ENCODE assay signal across 11 cellular contexts in genomic region chr16:10879681-10880589, GRCh38. TPM values are rescaled to one million over a fixed set of nuclear protein-coding genes. Genes with fewer than 3 reads are reported as not detected.
DNase-seq lines count a peak whose midpoint lies in the region; ATAC-seq and TF ChIP-seq lines count a peak whose summit lies in the region.
"Had no signal": no experiment of that assay in that cellular context is flagged by ENCODE, and none has a peak within 500 bp of the region (broad histone marks: within the 10 kb centered on the region; RNA-seq: fewer than 3 reads in every experiment).

No MANE protein-coding gene starts in this region.

- peak overlapping the region; percentile 67 to 94 (median 90) for H3K4me3 ChIP-seq in BLaER1 treated with 17β-estradiol and CSF1 and Interleukin-3, amounts not matched to agents 10 nM and 100 nM
- H3K4me3 ChIP-seq in GM23248 (0 out of 2 replicates have a peak overlapping the region, but pooled peaks have one; percentile 73), colonic mucosa (peak overlapping the region; percentile 70)

- no peaks in the 10 kb centered on the region for H3K9me3 Mint-ChIP-seq in natural killer cell
- H3K9me3 Mint-ChIP-seq: endodermal cell, nephron had no signal

- TF ChIP-seq CTCF in colonic mucosa (IDR thresholded peaks at IDR 0.05) (no peak), natural killer cell (IDR thresholded peaks at IDR 0.05) (no peak)

- intact Hi-C loops in colonic mucosa (cut with DNase I) = no loop called here
- intact Hi-C loops in natural killer cell (cut with micrococcal nuclease) = loop anchor here (5.0 to 10.0 kb wide), 2 partner anchors 113 to 355 kb away; no protein-coding TSS in a partner anchor

- peak overlapping the region; percentile 97 for H3K4me3 Mint-ChIP-seq in natural killer cell
- H3K4me3 Mint-ChIP-seq: nephron had no signal

- H3K79me2 ChIP-seq in GM23248 (ENCODE audit: insufficient read depth) = no peaks in the 10 kb centered on the region

- H3K36me3 Mint-ChIP-seq in natural killer cell = no peaks in the 10 kb centered on the region

- 66 to 72% methylated on average over 21 of the region's 21 CpGs for WGBS in GM23248 (ENCODE audit: low coverage in 1 of 2, low lambda C conversion rate in 2 of 2, missing lambda C conversion rate in 2 of 2), 2 experiments

- ATAC-seq in natural killer cell (no peak), HG03025 (IDR thresholded peaks at IDR 0.05; ENCODE audit: low FRiP score, unreplicated experiment) (no peak)

- DNase-seq in GM23248 = no peak
- no peak for DNase-seq in colonic mucosa
- DNase-seq in natural killer cell = no peak
- no peak for DNase-seq in activated gamma-delta T cell (lab: John Stamatoyannopoulos, UW)
- no peak for DNase-seq in HuH-7 (ENCODE audit: low spot score)
- DNase-seq in NCI-H1092 (lab: John Stamatoyannopoulos, UW) = no peak

- no peaks in the 10 kb centered on the region for H3K27me3 Mint-ChIP-seq in natural killer cell (ENCODE audit: low read depth in 2 of 2)

- peaks cover 57 to 62% of the 10 kb centered on the region in 2 donors for H3K4me1 Mint-ChIP-seq in natural killer cell
- H3K4me1 Mint-ChIP-seq: endodermal cell, nephron had no signal

- H3K9ac ChIP-seq in BLaER1 treated with 17β-estradiol and CSF1 and Interleukin-3, amounts not matched to agents 10 nM and 100 nM = peak overlapping the region; percentile 71 to 90 (median 86)
- H3K9ac ChIP-seq in GM23248 (no peak overlapping the region), colonic mucosa (ENCODE audit: low read depth in 2 of 2, low read length in 2 of 2) (peak overlapping the region in 1 of 2 donors; percentile 46)

- peak overlapping the region; percentile 3 to 88 (median 81); a peak in 21 of 22 replicates for H3K27ac ChIP-seq in BLaER1 treated with 17β-estradiol and CSF1 and Interleukin-3, amounts not matched to agents 10 nM and 100 nM
- H3K27ac ChIP-seq in GM23248 = no peak overlapping the region
- H3K27ac ChIP-seq in colonic mucosa = peak overlapping the region; percentile 58

- H4K20me1 ChIP-seq in BLaER1 treated with 17β-estradiol and CSF1 and Interleukin-3, amounts not matched to agents 10 nM and 100 nM = peaks cover 3 to 38% (median 22%) of the 10 kb centered on the region in 11 experiments; a peak in 13 of 22 replicates
- H4K20me1 ChIP-seq in GM23248 (ENCODE audit: insufficient read depth) = no peaks in the 10 kb centered on the region

- peak overlapping the region; percentile 92 to 98 (median 96) for H3K4me2 ChIP-seq in BLaER1 treated with 17β-estradiol and CSF1 and Interleukin-3, amounts not matched to agents 10 nM and 100 nM
- no peak overlapping the region for H3K4me2 ChIP-seq in GM23248 (ENCODE audit: unreplicated experiment)

- no peaks in the 10 kb centered on the region for H3K9me2 ChIP-seq in GM23248 (ENCODE audit: insufficient read depth)

- H3K4me1 ChIP-seq in BLaER1 treated with 17β-estradiol and CSF1 and Interleukin-3, amounts not matched to agents 10 nM and 100 nM = peaks cover 69 to 93% (median 78%) of the 10 kb centered on the region in 10 experiments
- H3K4me1 ChIP-seq in GM23248 (ENCODE audit: insufficient read depth) = peaks cover 9% of the 10 kb centered on the region; the same call in 1 of the 2 replicates
- peaks cover 5% of the 10 kb centered on the region for H3K4me1 ChIP-seq in colonic mucosa

- H3K27me3 ChIP-seq in BLaER1 treated with 17β-estradiol and CSF1 and Interleukin-3, amounts not matched to agents 10 nM and 100 nM = no peaks in the 10 kb centered on the region
- H3K27me3 ChIP-seq in GM23248 (replicated peaks; ENCODE audit: insufficient read depth) (peaks cover 18% of the 10 kb centered on the region), colonic mucosa (no peaks in the 10 kb centered on the region)

- in situ Hi-C loops in GM23248 (cut with MboI) = no loop called here

- H3K9me3 ChIP-seq in BLaER1 treated with 17β-estradiol and CSF1 and Interleukin-3, amounts not matched to agents 10 nM and 100 nM (replicated peaks in 1 of 11) = no peaks in the 10 kb centered on the region
- H3K9me3 ChIP-seq in GM23248 (ENCODE audit: low read depth) (no peaks in the 10 kb centered on the region), colonic mucosa (no peaks in the 10 kb centered on the region)

- no peak overlapping the region for H3K27ac Mint-ChIP-seq in natural killer cell
- H3K27ac Mint-ChIP-seq: endodermal cell, nephron had no signal

- H3F3A ChIP-seq in GM23248 (ENCODE audit: insufficient read depth) = no peaks in the 10 kb centered on the region

- H2AFZ ChIP-seq in GM23248 = no peak overlapping the region

- H3K36me3 ChIP-seq in BLaER1 treated with 17β-estradiol and CSF1 and Interleukin-3, amounts not matched to agents 10 nM and 100 nM = peaks cover 19 to 43% (median 28%) of the 10 kb centered on the region in 11 experiments; a peak in 21 of 22 replicates
- no peaks in the 10 kb centered on the region for H3K36me3 ChIP-seq in GM23248 (ENCODE audit: low read depth)
- H3K36me3 ChIP-seq in colonic mucosa = no peaks in the 10 kb centered on the region

RNA-seq across cellular contexts. Expression of gene CIITA, which starts 2.9 kb away (rescaled TPM):
- under 0.01 TPM in 1 of 2 replicates, not detected in the other for total RNA-seq in GM23248 (2014; rRNA removed; shearing (Covaris generic))
- 0.09 and 0.75 TPM in 2 replicates for polyA plus RNA-seq in GM23248 (2016; fragmentation: Nextera tagmentation; extraction: Ambion mirVana)
- total RNA-seq in colonic mucosa (1 to 10 TPM; 4.5 to 9.6 TPM), natural killer cell (10 to 100 TPM; 11.5 to 17.7 (median 14.4) TPM)
- total RNA-seq: Daoy had no signal
